24 cellular contexts compared by ENCODE assay signal in the genomic region with DNA sequence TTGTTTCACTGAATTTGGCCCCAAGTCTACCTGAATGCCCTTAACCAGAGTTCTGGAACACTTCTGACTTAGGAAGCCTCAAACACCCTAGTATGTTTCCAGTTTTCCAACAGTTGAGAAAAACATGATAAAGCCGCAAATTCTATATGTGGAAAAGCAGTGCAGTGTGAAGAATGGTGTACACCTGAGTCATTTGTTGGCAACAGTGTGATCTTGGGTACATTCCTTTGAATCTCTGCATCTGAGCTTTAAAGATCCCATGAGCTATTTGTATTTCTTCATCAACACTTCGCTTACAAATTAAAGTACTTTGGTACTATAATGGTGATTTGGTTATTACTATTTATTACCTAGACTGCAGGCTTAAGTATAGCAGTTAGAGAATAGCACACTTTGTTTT.
"Had no signal": no experiment of that assay in that cellular context is flagged by ENCODE, and none has a peak within 500 bp of the region (broad histone marks: within the 10 kb centered on the region; RNA-seq: fewer than 3 reads in every experiment).

No MANE protein-coding gene starts in this region.

- H3K9me3 Mint-ChIP-seq: effector memory CD8-positive, alpha-beta T cell; memory B cell; natural killer cell; stimulated activated effector memory CD8-positive, alpha-beta T cell treated with anti-CD3 and anti-CD28 coated beads, Interleukin-12 subunit alpha, Interleukin-12 subunit beta, amount 100 ng/mL, for 72 hours; type B pancreatic cell had no signal

- H3K36me3 Mint-ChIP-seq: natural killer cell; stimulated activated effector memory CD8-positive, alpha-beta T cell treated with anti-CD3 and anti-CD28 coated beads, Interleukin-12 subunit alpha, Interleukin-12 subunit beta, amount 100 ng/mL, for 72 hours; type B pancreatic cell had no signal

- H3K36me3 ChIP-seq: gastrocnemius medialis, right lobe of liver, stomach, tibial artery had no signal

- H3K79me2 ChIP-seq: parathyroid adenoma had no signal

- H3K27me3 Mint-ChIP-seq: effector memory CD8-positive, alpha-beta T cell; memory B cell had no signal

- ATAC-seq: effector memory CD8-positive, alpha-beta T cell; gastrocnemius medialis; left lobe of liver; natural killer cell; right lobe of liver; stimulated activated effector memory CD8-positive, alpha-beta T cell treated with anti-CD3 and anti-CD28 coated beads, Interleukin-12 subunit alpha, Interleukin-12 subunit beta, amount 100 ng/mL, for 72 hours had no signal

- H3K9ac ChIP-seq: parathyroid adenoma had no signal

- H3K4me1 Mint-ChIP-seq: memory B cell; stimulated activated effector memory CD8-positive, alpha-beta T cell treated with anti-CD3 and anti-CD28 coated beads, Interleukin-12 subunit alpha, Interleukin-12 subunit beta, amount 100 ng/mL, for 72 hours had no signal

- H3K4me3 Mint-ChIP-seq: effector memory CD8-positive, alpha-beta T cell; memory B cell; natural killer cell; stimulated activated effector memory CD8-positive, alpha-beta T cell treated with anti-CD3 and anti-CD28 coated beads, Interleukin-12 subunit alpha, Interleukin-12 subunit beta, amount 100 ng/mL, for 72 hours; type B pancreatic cell had no signal

- H3K4me3 ChIP-seq: gastrocnemius medialis, lung, right lobe of liver, smooth muscle cell, stomach, testis, tibial artery had no signal

- H3K27ac Mint-ChIP-seq: effector memory CD8-positive, alpha-beta T cell; memory B cell; natural killer cell; progenitor cell of endocrine pancreas; stimulated activated effector memory CD8-positive, alpha-beta T cell treated with anti-CD3 and anti-CD28 coated beads, Interleukin-12 subunit alpha, Interleukin-12 subunit beta, amount 100 ng/mL, for 72 hours; type B pancreatic cell had no signal

- H3K27ac ChIP-seq: gastrocnemius medialis, parathyroid adenoma, right lobe of liver, testis, tibial artery had no signal

- H3K27me3 ChIP-seq: gastrocnemius medialis, right lobe of liver, stomach, testis, tibial artery had no signal

- DNase-seq: cortex of kidney; effector memory CD8-positive, alpha-beta T cell; gastrocnemius medialis; head of caudate nucleus; kidney; natural killer cell; occipital lobe; right lobe of liver; stimulated activated CD4-positive, alpha-beta T cell treated with anti-CD3 and anti-CD28 coated beads, Interleukin-2, amount 100 ng/mL, for 24 hours; stimulated activated CD4-positive, alpha-beta T cell treated with anti-CD3 and anti-CD28 coated beads, Interleukin-4, amount 100 ng/mL, for 24 hours; stimulated activated naive CD4-positive, alpha-beta T cell treated with Interleukin-2 at 50 U/mL for 16 hours; stomach; substantia nigra; testis; tibial artery had no signal

- H3K4me2 ChIP-seq: smooth muscle cell had no signal

- H2AFZ ChIP-seq: parathyroid adenoma had no signal

- H3K9me3 ChIP-seq: gastrocnemius medialis, right lobe of liver, stomach, testis, tibial artery had no signal

- H3K4me1 ChIP-seq: gastrocnemius medialis, parathyroid adenoma had no signal

- FAIRE-seq: endometrium, kidney had no signal
